In the genomic region with DNA sequence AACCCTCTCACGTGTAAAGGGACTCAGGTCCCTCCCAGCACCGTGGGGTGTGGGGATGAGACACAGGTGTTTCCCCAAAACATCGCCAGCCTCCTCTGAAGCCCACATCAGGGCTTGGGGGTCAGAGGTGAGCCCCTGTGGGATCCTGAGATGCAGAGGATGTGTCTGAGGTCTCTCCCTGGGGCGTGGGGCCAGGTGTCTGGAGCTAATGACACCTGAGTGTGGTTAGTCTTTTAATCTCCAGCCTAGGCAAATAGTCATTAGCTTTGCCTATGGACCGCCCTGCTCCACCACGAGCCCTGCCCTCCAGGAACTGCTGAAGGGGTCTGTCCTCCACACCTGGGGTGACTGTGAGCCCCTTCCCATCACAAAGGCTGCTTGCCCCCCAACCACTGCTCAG, we compare ENCODE assay signal across 28 cellular contexts. TPM values are rescaled to one million over a fixed set of nuclear protein-coding genes. Genes with fewer than 3 reads are reported as not detected.
A peak's percentile ranks its signal among the peaks of the same experiment; 100 is the strongest.
DNase-seq lines count a peak whose midpoint lies in the region; ATAC-seq and TF ChIP-seq lines count a peak whose summit lies in the region.
"Had no signal": no experiment of that assay in that cellular context is flagged by ENCODE, and none has a peak within 500 bp of the region (broad histone marks: within the 10 kb centered on the region; RNA-seq: fewer than 3 reads in every experiment).

No MANE protein-coding gene starts in this region.

- H3K4me1 Mint-ChIP-seq in T-helper 17 cell: peaks cover 9% of the 10 kb centered on the region
- peaks cover 40% of the 10 kb centered on the region for H3K4me1 Mint-ChIP-seq in memory B cell
- H3K4me1 Mint-ChIP-seq: activated naive CD8-positive, alpha-beta T cell treated with anti-CD3 and anti-CD28 coated beads, Interleukin-2, amount 10 ng/mL, durations not matched to agents 7 days and 5 days had no signal

- no peaks in the 10 kb centered on the region for H3K36me3 ChIP-seq in stomach
- H3K36me3 ChIP-seq: heart left ventricle, vagina had no signal

- 39 to 52% (median 47%) methylated on average over 6 of the region's 6 CpGs; no CpG with 5 or more reads in 1 of the 5 donors for WGBS in stomach, 5 donors

- intact Hi-C loops in stomach (cut with DNase I; ENCODE audit: low total_unique reads): no loop called here

- DNase-seq in COLO668 (lab: John Stamatoyannopoulos, UW; ENCODE audit: unreplicated experiment) (peak; percentile 54), NCI-H146 (lab: John Stamatoyannopoulos, UW) (peak; percentile 91), T-helper 17 cell (no peak), memory B cell (ENCODE audit: low spot score in 2 of 2) (no peak), omental fat pad (ENCODE audit: low spot score) (no peak), NCI-H2227 treated with DMSO at 0.1 percent for 48 hours (lab: John Stamatoyannopoulos, UW) (no peak), stomach (no peak)
- DNase-seq in stimulated activated naive CD8-positive, alpha-beta T cell treated with anti-CD3 and anti-CD28 coated beads, Interleukin-15, Interleukin-2, amounts not matched to agents 100 U/mL and 50 U/mL, for 24 hours: no peak
- DNase-seq: activated CD4-positive, alpha-beta T cell treated with anti-CD3 and anti-CD28 coated beads, Interleukin-2, amount 50 U/mL, for 1 hour; activated naive CD8-positive, alpha-beta T cell treated with anti-CD3 and anti-CD28 coated beads, Interleukin-2, amount 10 ng/mL, durations not matched to agents 7 days and 5 days; C1 segment of cervical spinal cord; GM23248; heart left ventricle; KG1; left cardiac atrium; mesendoderm; naive thymus-derived CD8-positive, alpha-beta T cell; NCI-H1694 treated with DMSO at 0.1 percent for 48 hours; NCI-H2171 treated with DMSO at 0.1 percent for 48 hours; NCI-H524 treated with DMSO at 0.1 percent for 48 hours; Right ventricle myocardium superior; T1000 had no signal

- no peak for TF ChIP-seq POLR2A in stomach (IDR thresholded peaks at IDR 0.05)

- H3K9me3 ChIP-seq in T-helper 17 cell (ENCODE audit: control insufficient read depth, low read length, poor library complexity, severe bottlenecking): no peaks in the 10 kb centered on the region
- no peaks in the 10 kb centered on the region for H3K9me3 ChIP-seq in stomach
- H3K9me3 ChIP-seq: heart left ventricle, vagina had no signal

- no peak overlapping the region for H3K4me3 ChIP-seq in stomach
- H3K4me3 ChIP-seq: GM23248, heart left ventricle, vagina had no signal

- peak; percentile 59 for ATAC-seq in T-helper 17 cell
- ATAC-seq in memory B cell (ENCODE audit: low read depth): peak; percentile 21
- ATAC-seq in stimulated activated naive CD8-positive, alpha-beta T cell treated with anti-CD3 and anti-CD28 coated beads, Interleukin-15, Interleukin-2, amounts not matched to agents 100 U/mL and 50 U/mL, for 24 hours: no peak
- ATAC-seq in omental fat pad (ENCODE audit: low FRiP score): no peak
- ATAC-seq: heart left ventricle; left cardiac atrium; stimulated activated effector memory CD8-positive, alpha-beta T cell treated with anti-CD3 and anti-CD28 coated beads, Interleukin-12 subunit alpha, Interleukin-12 subunit beta, amount 100 ng/mL, for 72 hours; WTC11 had no signal

- H3K27me3 Mint-ChIP-seq in T-helper 17 cell (no peaks in the 10 kb centered on the region), memory B cell (peaks cover 15% of the 10 kb centered on the region)

- H3K4me1 ChIP-seq in stomach: peaks cover 0 to 29% (median 3%) of the 10 kb centered on the region in 4 donors
- H3K4me1 ChIP-seq: heart left ventricle, vagina had no signal

- TF ChIP-seq EP300 in stomach (IDR thresholded peaks at IDR 0.05): no peak

- H3K36me3 Mint-ChIP-seq in T-helper 17 cell (ENCODE audit: low read depth): no peaks in the 10 kb centered on the region
- no peaks in the 10 kb centered on the region for H3K36me3 Mint-ChIP-seq in memory B cell
- H3K36me3 Mint-ChIP-seq: activated naive CD8-positive, alpha-beta T cell treated with anti-CD3 and anti-CD28 coated beads, Interleukin-2, amount 10 ng/mL, durations not matched to agents 7 days and 5 days; naive thymus-derived CD8-positive, alpha-beta T cell; stimulated activated effector memory CD8-positive, alpha-beta T cell treated with anti-CD3 and anti-CD28 coated beads, Interleukin-12 subunit alpha, Interleukin-12 subunit beta, amount 100 ng/mL, for 72 hours; WTC11 had no signal

- H3K27me3 ChIP-seq in stomach: peaks cover 0 to 72% (median 4%) of the 10 kb centered on the region in 3 donors

- no peak overlapping the region for H3K4me3 Mint-ChIP-seq in T-helper 17 cell
- no peak overlapping the region for H3K4me3 Mint-ChIP-seq in memory B cell
- H3K4me3 Mint-ChIP-seq: activated naive CD8-positive, alpha-beta T cell treated with anti-CD3 and anti-CD28 coated beads, Interleukin-2, amount 10 ng/mL, durations not matched to agents 7 days and 5 days; naive thymus-derived CD8-positive, alpha-beta T cell; stimulated activated effector memory CD8-positive, alpha-beta T cell treated with anti-CD3 and anti-CD28 coated beads, Interleukin-12 subunit alpha, Interleukin-12 subunit beta, amount 100 ng/mL, for 72 hours; WTC11 had no signal

- H3K9me3 Mint-ChIP-seq in memory B cell: no peaks in the 10 kb centered on the region
- H3K9me3 Mint-ChIP-seq: activated naive CD8-positive, alpha-beta T cell treated with anti-CD3 and anti-CD28 coated beads, Interleukin-2, amount 10 ng/mL, durations not matched to agents 7 days and 5 days; activated T-helper 2 cell treated with anti-CD3 and anti-CD28 coated beads, Interferon-gamma antibody, Interleukin-2, Interleukin-4, amounts not matched to agents 10 μg/mL and 5 μg/mL and 100 μg/mL, durations not matched to agents 14 hours and 24 hours and 36 hours; naive thymus-derived CD8-positive, alpha-beta T cell; stimulated activated effector memory CD8-positive, alpha-beta T cell treated with anti-CD3 and anti-CD28 coated beads, Interleukin-12 subunit alpha, Interleukin-12 subunit beta, amount 100 ng/mL, for 72 hours; WTC11 had no signal

- H3K27ac ChIP-seq in stomach: no peak overlapping the region
- H3K27ac ChIP-seq: GM23248, heart left ventricle, vagina had no signal

- no peak overlapping the region for H3K27ac Mint-ChIP-seq in T-helper 17 cell
- no peak overlapping the region for H3K27ac Mint-ChIP-seq in memory B cell
- H3K27ac Mint-ChIP-seq: activated naive CD8-positive, alpha-beta T cell treated with anti-CD3 and anti-CD28 coated beads, Interleukin-2, amount 10 ng/mL, durations not matched to agents 7 days and 5 days; activated T-helper 2 cell treated with anti-CD3 and anti-CD28 coated beads, Interferon-gamma antibody, Interleukin-2, Interleukin-4, amounts not matched to agents 10 μg/mL and 5 μg/mL and 100 μg/mL, durations not matched to agents 14 hours and 24 hours and 36 hours; stimulated activated effector memory CD8-positive, alpha-beta T cell treated with anti-CD3 and anti-CD28 coated beads, Interleukin-12 subunit alpha, Interleukin-12 subunit beta, amount 100 ng/mL, for 72 hours; WTC11 had no signal

- TF ChIP-seq CTCF in omental fat pad (IDR thresholded peaks at IDR 0.05): no peak
- TF ChIP-seq CTCF in stomach (IDR thresholded peaks at IDR 0.05): no peak

RNA-seq across cellular contexts. Expression of a gene that starts 1.7 kb away (rescaled TPM):
- total RNA-seq in T-helper 17 cell: not detected
- not detected for total RNA-seq in omental fat pad
- 1 to 10 TPM in 1 of 5 donors, under 1 TPM in 1, not detected in 3; 0.87 to 3.5 TPM for total RNA-seq in stomach
- polyA plus RNA-seq in stomach: 1 to 10 TPM in 1 of 3 donors, not detected in 2; 2.1 TPM
- total RNA-seq: activated naive CD8-positive, alpha-beta T cell treated with anti-CD3 and anti-CD28 coated beads, Interleukin-2, amount 10 ng/mL, durations not matched to agents 7 days and 5 days; activated T-helper 2 cell treated with anti-CD3 and anti-CD28 coated beads, Interferon-gamma antibody, Interleukin-2, Interleukin-4, amounts not matched to agents 10 μg/mL and 5 μg/mL and 100 μg/mL, durations not matched to agents 14 hours and 24 hours and 36 hours; GM23248; heart left ventricle; left cardiac atrium; naive thymus-derived CD8-positive, alpha-beta T cell; osteoblast; Right ventricle myocardium superior; temporal lobe; vagina had no signal
- polyA plus RNA-seq: GM23248; heart left ventricle; naive thymus-derived CD8-positive, alpha-beta T cell had no signal

RNA-seq across cellular contexts. Expression of a gene that starts 8.1 kb away (rescaled TPM):
- total RNA-seq in T-helper 17 cell (under 1 TPM; 0.44 to 0.99 TPM), omental fat pad (under 1 TPM in 2 of 4 donors, not detected in 2; 0.19 to 0.38 TPM), stomach (1 to 10 TPM in 1 of 5 donors, under 1 TPM in 1, not detected in 3; 0.55 to 1.2 TPM)
- 1 to 10 TPM in 1 of 3 donors, under 1 TPM in 2; 0.25 to 3.1 (median 0.50) TPM for polyA plus RNA-seq in stomach
- total RNA-seq: osteoblast, vagina had no signal

RNA-seq across cellular contexts. Expression of a gene that starts 8.6 kb away (rescaled TPM):
- total RNA-seq in T-helper 17 cell (under 1 TPM; 0.50 to 0.80 TPM), omental fat pad (under 1 TPM in 3 of 4 donors, not detected in 1; 0.12 to 0.63 (median 0.28) TPM), stomach (10 to 100 TPM; 10.3 to 98.5 (median 22.2) TPM)
- 10 to 100 TPM in 2 of 3 donors, 1 to 10 TPM in 1; 7.7 to 32.5 (median 23.6) TPM for polyA plus RNA-seq in stomach
- total RNA-seq: GM23248, osteoblast, temporal lobe had no signal
- polyA plus RNA-seq: GM23248 had no signal

RNA-seq across cellular contexts. Expression of a gene that starts 25.2 kb away (rescaled TPM):
- 100 to 1,000 TPM; 149 to 271 TPM for total RNA-seq in T-helper 17 cell
- total RNA-seq in omental fat pad: 100 to 1,000 TPM in 1 of 4 donors, 10 to 100 TPM in 3; 22.2 to 108 (median 75.8) TPM
- total RNA-seq in stomach: 100 to 1,000 TPM in 2 of 5 donors, 10 to 100 TPM in 2, 1 to 10 TPM in 1; 1.8 to 213 (median 84.8) TPM
- 100 to 1,000 TPM; 570 to 756 (median 749) TPM for polyA plus RNA-seq in stomach

RNA-seq across cellular contexts. Expression of a gene that starts 28.2 kb away (rescaled TPM):
- total RNA-seq in T-helper 17 cell: 10 to 100 TPM; 48.0 to 54.8 TPM
- total RNA-seq in omental fat pad: 10 to 100 TPM; 12.1 to 58.1 (median 31.8) TPM
- 10 to 100 TPM; 27.4 to 95.5 (median 41.2) TPM for total RNA-seq in stomach
- 1 to 10 TPM; 4.4 to 7.3 (median 6.9) TPM for polyA plus RNA-seq in stomach

Comparison
In these comparisons a context has a peak if more than half of its experiments do, and no peak if none do; other contexts are left out.
1. DNase-seq: peak in COLO668 (single experiment) and NCI-H146 (single experiment); none in T-helper 17 cell (0 of 3), memory B cell (0 of 2), stimulated activated naive CD8-positive, alpha-beta T cell treated with anti-CD3 and anti-CD28 coated beads, Interleukin-15, Interleukin-2, amounts not matched to agents 100 U/mL and 50 U/mL, for 24 hours (single experiment), omental fat pad (single experiment), NCI-H2227 treated with DMSO at 0.1 percent for 48 hours (single experiment) and stomach (single experiment).
2. ATAC-seq: peak in T-helper 17 cell (single experiment) and memory B cell (single experiment); none in stimulated activated naive CD8-positive, alpha-beta T cell treated with anti-CD3 and anti-CD28 coated beads, Interleukin-15, Interleukin-2, amounts not matched to agents 100 U/mL and 50 U/mL, for 24 hours (single experiment) and omental fat pad (single experiment).
3. RNA of a gene that starts 8.6 kb away (total RNA-seq): 10.3 to 98.5 TPM in stomach; 0.50 to 0.80 TPM in T-helper 17 cell and 0.12 to 0.63 TPM in omental fat pad; every median in the first group is over 4 times any median in the second.